18 cellular contexts compared by ENCODE assay signal in the genomic region with DNA sequence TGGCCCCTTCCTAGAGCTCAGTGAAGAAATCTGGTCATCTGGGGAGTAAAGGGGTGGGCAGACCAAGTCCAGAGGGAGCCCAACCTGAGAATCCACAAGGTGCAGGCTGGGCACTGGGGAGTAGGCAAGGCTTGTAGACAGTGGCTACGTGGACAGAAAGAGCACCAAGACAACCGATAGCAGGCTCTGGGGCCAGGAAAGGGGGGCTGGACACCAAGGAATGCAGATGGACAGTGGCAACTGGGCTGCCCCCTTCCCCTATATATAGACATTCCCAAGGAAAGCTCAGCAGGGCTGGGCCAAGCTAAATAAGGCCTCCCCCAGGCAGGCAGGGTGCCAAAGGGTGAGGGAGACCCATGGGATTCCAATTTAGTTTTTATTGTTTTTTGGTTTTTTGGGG. TPM values are rescaled to one million over a fixed set of nuclear protein-coding genes. Genes with fewer than 3 reads are reported as not detected.
DNase-seq lines count a peak whose midpoint lies in the region; TF ChIP-seq lines count a peak whose summit lies in the region.
"Had no signal": no experiment of that assay in that cellular context is flagged by ENCODE, and none has a peak within 500 bp of the region (broad histone marks: within the 10 kb centered on the region; RNA-seq: fewer than 3 reads in every experiment).

No MANE protein-coding gene starts in this region.

- no peak for DNase-seq in chondrocyte (ENCODE audit: low spot score)
- DNase-seq in myocyte (ENCODE audit: low read depth), result peak; percentile 99
- DNase-seq in NOMO-1 treated with dmso at 0.1 percent for 144 hours (lab: John Stamatoyannopoulos, UW; ENCODE audit: unreplicated experiment), result no peak
- no peak for DNase-seq in endothelial cell (ENCODE audit: low spot score)
- DNase-seq in RPMI8226, result no peak
- no peak for DNase-seq in DMS153 treated with DMSO at 0.1 percent for 48 hours (lab: John Stamatoyannopoulos, UW; ENCODE audit: unreplicated experiment)
- DNase-seq: activated CD4-positive, alpha-beta T cell treated with anti-CD3 and anti-CD28 coated beads for 1 hour; activated gamma-delta T cell; immature natural killer cell; NCI-H1930; NCI-H446; sigmoid colon; stimulated activated CD4-positive, alpha-beta T cell treated with anti-CD3 and anti-CD28 coated beads, Interleukin-2, amount 100 ng/mL, for 48 hours had no signal

- H3K9me3 ChIP-seq in HEK293 (ENCODE audit: control insufficient read depth, insufficient read depth, low read depth, low read length), result no peaks in the 10 kb centered on the region
- no peaks in the 10 kb centered on the region for H3K9me3 ChIP-seq in subcutaneous abdominal adipose tissue (ENCODE audit: control insufficient read depth in 5 of 5, low read length in 5 of 5)
- H3K9me3 ChIP-seq: sigmoid colon had no signal

- no peaks in the 10 kb centered on the region for H3K4me1 ChIP-seq in HEK293 (ENCODE audit: control insufficient read depth, insufficient read depth, low read length)
- H3K4me1 ChIP-seq in subcutaneous abdominal adipose tissue (ENCODE audit: control insufficient read depth in 5 of 5, insufficient read depth in 5 of 5, low read length in 5 of 5), result peaks cover 7 to 56% (median 46%) of the 10 kb centered on the region in 5 donors

- POLR2A ChIA-PET in HEK293 (lab: Yijun Ruan, JAX), result interaction anchor here (0.8 to 1.0 kb wide), 2 partner anchors 12 kb away, joined by 3 read pairs; no protein-coding TSS in a partner anchor

- H3K27ac ChIP-seq in HEK293 (ENCODE audit: extremely low read depth, low read depth, low read length) (no peak overlapping the region), subcutaneous abdominal adipose tissue (ENCODE audit: low read depth, low read length) (peak overlapping the region; percentile 97)

- H3K4me3 ChIP-seq in HEK293 (ENCODE audit: low read depth, low read length), result no peak overlapping the region
- H3K4me3 ChIP-seq in subcutaneous abdominal adipose tissue (ENCODE audit: low read depth in 1 of 5, low read length in 5 of 5), result peak overlapping the region in 1 of 5 donors; percentile 40
- H3K4me3 ChIP-seq: sigmoid colon had no signal

- TF ChIP-seq CTCF in HEK293 (tag by site-specific recombination; IDR thresholded peaks at IDR 0.05) (no peak), chondrocyte (IDR thresholded peaks at IDR 0.05) (no peak), endothelial cell (IDR thresholded peaks at IDR 0.05; ENCODE audit: unreplicated experiment) (no peak)

- H3K9ac ChIP-seq in subcutaneous abdominal adipose tissue (ENCODE audit: low read length in 5 of 5), result peak overlapping the region in 3 of 5 donors; percentile 2 to 30 (median 28)

- H3K4me3 Mint-ChIP-seq in chondrocyte (ENCODE audit: unreplicated experiment) (no peak overlapping the region), endothelial cell (ENCODE audit: unreplicated experiment) (no peak overlapping the region)
- H3K4me3 Mint-ChIP-seq: B cell, immature natural killer cell, memory B cell, neural crest cell had no signal

- H3K27me3 ChIP-seq in subcutaneous abdominal adipose tissue (ENCODE audit: control insufficient read depth in 5 of 5, insufficient read depth in 4 of 5, low read length in 5 of 5), result peaks cover 0 to 8% (median 6%) of the 10 kb centered on the region in 5 donors

- CTCF ChIA-PET in HEK293 (lab: Yijun Ruan, JAX), result interaction anchor here (1.1 kb wide), 1 partner anchor 30 kb away, joined by 3 read pairs; no protein-coding TSS in a partner anchor

- H3K27me3 Mint-ChIP-seq in chondrocyte (ENCODE audit: low read depth), result peaks cover 4% of the 10 kb centered on the region
- H3K27me3 Mint-ChIP-seq in endothelial cell (ENCODE audit: unreplicated experiment), result peaks cover 10% of the 10 kb centered on the region

- no peaks in the 10 kb centered on the region for H3K36me3 ChIP-seq in HEK293 (ENCODE audit: control insufficient read depth in 2 of 2, insufficient read depth in 1 of 2, low read length in 2 of 2)
- H3K36me3 ChIP-seq in subcutaneous abdominal adipose tissue (ENCODE audit: control insufficient read depth in 5 of 5, insufficient read depth in 5 of 5, low read length in 5 of 5), result no peaks in the 10 kb centered on the region
- H3K36me3 ChIP-seq: sigmoid colon had no signal

- no peaks in the 10 kb centered on the region for H3K36me3 Mint-ChIP-seq in chondrocyte (ENCODE audit: low read depth)
- no peaks in the 10 kb centered on the region for H3K36me3 Mint-ChIP-seq in endothelial cell (ENCODE audit: low read depth, unreplicated experiment)
- H3K36me3 Mint-ChIP-seq: immature natural killer cell, memory B cell had no signal

- peak overlapping the region; percentile 94 for H3K27ac Mint-ChIP-seq in chondrocyte (ENCODE audit: unreplicated experiment)
- no peak overlapping the region for H3K27ac Mint-ChIP-seq in endothelial cell (ENCODE audit: unreplicated experiment)
- H3K27ac Mint-ChIP-seq: B cell, immature natural killer cell, memory B cell had no signal

- H3K4me1 Mint-ChIP-seq in chondrocyte (ENCODE audit: low read depth) (peaks cover 52% of the 10 kb centered on the region), endothelial cell (ENCODE audit: unreplicated experiment) (peaks cover 6% of the 10 kb centered on the region)

- H3K9me3 Mint-ChIP-seq in chondrocyte (ENCODE audit: low read depth) (no peaks in the 10 kb centered on the region), endothelial cell (ENCODE audit: unreplicated experiment) (no peaks in the 10 kb centered on the region)
- H3K9me3 Mint-ChIP-seq: memory B cell, neural crest cell had no signal

TF ChIP-seq in HEK293, 187 proteins besides CTCF, POLR2A, EP300 and RAD21:
- TF ChIP-seq GLIS1 (tag by site-specific recombination; IDR thresholded peaks at IDR 0.05), result 0 out of 2 replicates have a peak, but pooled peaks have one; percentile 8
- peak; percentile 100 for TF ChIP-seq ZNF449 (tag by site-specific recombination; IDR thresholded peaks at IDR 0.05)
- no peak for TF ChIP-seq ZNF626 (tag by site-specific recombination; IDR thresholded peaks at IDR 0.05)
- TF ChIP-seq ZNF174 (tag by site-specific recombination; IDR thresholded peaks at IDR 0.05), result no peak
- no peak for TF ChIP-seq ZNF548 (tag by site-specific recombination; IDR thresholded peaks at IDR 0.05)
- TF ChIP-seq ZNF138 (tag by site-specific recombination; IDR thresholded peaks at IDR 0.05; ENCODE audit: borderline replicate concordance), result no peak
TF ChIP-seq in HEK293: peak in this region for 2.

RNA-seq across cellular contexts. Expression of gene TNNC2, which starts 1.5 kb away (rescaled TPM):
- total RNA-seq in chondrocyte (0.46 to 0.63 TPM (median 0.52 TPM) in 3 replicates), myocyte (678 and 849 TPM in 2 replicates), endothelial cell (ENCODE audit: unreplicated experiment) (not detected)
- 383 TPM for polyA plus RNA-seq in myocyte (2012)
- total RNA-seq: B cell, neural crest cell had no signal

RNA-seq across cellular contexts. Expression of gene SNX21, which starts 5.0 kb away (rescaled TPM):
- 25.2 to 27.7 TPM (median 26.5 TPM) in 3 replicates for total RNA-seq in chondrocyte
- 131 and 161 TPM in 2 replicates for total RNA-seq in myocyte
- 48.1 TPM for polyA plus RNA-seq in myocyte (2012)
- total RNA-seq in endothelial cell (ENCODE audit: unreplicated experiment), result 11.9 TPM

RNA-seq across cellular contexts. Expression of gene UBE2C, which starts 16.1 kb away (rescaled TPM):
- total RNA-seq in chondrocyte, result 12.8 to 17.2 TPM (median 15.3 TPM) in 3 replicates
- total RNA-seq in myocyte, result 1.8 and 2.4 TPM in 2 replicates
- 0.67 TPM for polyA plus RNA-seq in myocyte (2012)
- 22.9 TPM for total RNA-seq in endothelial cell (ENCODE audit: unreplicated experiment)

RNA-seq across cellular contexts. Expression of gene ACOT8, which starts 28.6 kb away (rescaled TPM):
- total RNA-seq in chondrocyte (14.2 to 22.8 TPM (median 15.9 TPM) in 3 replicates), myocyte (29.8 and 47.2 TPM in 2 replicates), endothelial cell (ENCODE audit: unreplicated experiment) (25.3 TPM)
- polyA plus RNA-seq in myocyte (2012), result 38.6 TPM

RNA-seq across cellular contexts. Expression of gene ZSWIM3, which starts 28.8 kb away (rescaled TPM):
- total RNA-seq in chondrocyte (3.4 to 4.9 TPM (median 3.9 TPM) in 3 replicates), myocyte (4.5 and 4.7 TPM in 2 replicates), endothelial cell (ENCODE audit: unreplicated experiment) (6.7 TPM)
- 2.9 TPM for polyA plus RNA-seq in myocyte (2012)

Comparison
In these comparisons a context has a peak if more than half of its experiments do, and no peak if none do; other contexts are left out.
1. RNA of gene TNNC2, which starts 1.5 kb away (total RNA-seq): 678 to 849 TPM in myocyte; 0.46 to 0.63 TPM in chondrocyte and not detected in endothelial cell (single experiment); every median in the first group is over 100 times any median in the second.